12 cellular contexts compared by ENCODE assay signal in genomic region chr19:31066385-31066784, GRCh38.
DNase-seq lines count a peak whose midpoint lies in the region; ATAC-seq and TF ChIP-seq lines count a peak whose summit lies in the region.
"Had no signal": no experiment of that assay in that cellular context is flagged by ENCODE, and none has a peak within 500 bp of the region (broad histone marks: within the 10 kb centered on the region; RNA-seq: fewer than 3 reads in every experiment).

No MANE protein-coding gene starts in this region.

- no peak for ATAC-seq in activated CD8-positive, alpha-beta memory T cell treated with anti-CD3 and anti-CD28 coated beads, Interleukin-2, amount 10 ng/mL, durations not matched to agents 7 days and 5 days

- intact Hi-C loops in CD14-positive monocyte (cut with micrococcal nuclease): no loop called here

- H3K4ac ChIP-seq in mesenchymal stem cell (ENCODE audit: low read depth in 1 of 2, low read length in 2 of 2): no peak overlapping the region

- H3K4me3 ChIP-seq in AG09309 (ENCODE audit: control insufficient read depth, low read depth, low read length) (no peak overlapping the region), mesenchymal stem cell (ENCODE audit: insufficient read depth in 1 of 2, low read depth in 1 of 2, low read length in 2 of 2) (no peak overlapping the region)
- H3K4me3 ChIP-seq: cardiac muscle cell, sigmoid colon had no signal

- no peaks in the 10 kb centered on the region for H3K79me1 ChIP-seq in mesenchymal stem cell (replicated peaks; ENCODE audit: low read length, poor library complexity, severe bottlenecking)

- no peaks in the 10 kb centered on the region for H3K4me1 Mint-ChIP-seq in activated CD8-positive, alpha-beta memory T cell treated with anti-CD3 and anti-CD28 coated beads, Interleukin-2, amount 10 ng/mL, durations not matched to agents 7 days and 5 days
- no peaks in the 10 kb centered on the region for H3K4me1 Mint-ChIP-seq in CD14-positive monocyte

- H2AFZ ChIP-seq in mesenchymal stem cell (ENCODE audit: low read depth, low read length): no peak overlapping the region

- no peaks in the 10 kb centered on the region for H3K27me3 Mint-ChIP-seq in activated CD8-positive, alpha-beta memory T cell treated with anti-CD3 and anti-CD28 coated beads, Interleukin-2, amount 10 ng/mL, durations not matched to agents 7 days and 5 days
- peaks cover 2 to 16% (median 10%) of the 10 kb centered on the region in 3 donors for H3K27me3 Mint-ChIP-seq in CD14-positive monocyte (ENCODE audit: low read depth in 3 of 3)

- H3K9me3 ChIP-seq in mesenchymal stem cell (ENCODE audit: control insufficient read depth, low read length): no peaks in the 10 kb centered on the region
- H3K9me3 ChIP-seq: sigmoid colon had no signal

- no peak for TF ChIP-seq CTCF in AG09309 (IDR thresholded peaks at IDR 0.05; ENCODE audit: control insufficient read depth, insufficient read depth, low read depth, low read length, missing control alignments)
- no peak for TF ChIP-seq CTCF in CD14-positive monocyte (IDR thresholded peaks at IDR 0.05)

- no peak overlapping the region for H4K8ac ChIP-seq in mesenchymal stem cell (ENCODE audit: low read length)

- H3K4me3 Mint-ChIP-seq in activated CD8-positive, alpha-beta memory T cell treated with anti-CD3 and anti-CD28 coated beads, Interleukin-2, amount 10 ng/mL, durations not matched to agents 7 days and 5 days: no peak overlapping the region
- H3K4me3 Mint-ChIP-seq in CD14-positive monocyte: peak overlapping the region in 1 of 2 donors; percentile 6
- H3K4me3 Mint-ChIP-seq: mesothelial cell of epicardium had no signal

- WGBS in mesenchymal stem cell: 10% methylated on average over 8 of the region's 9 CpGs

- no peak overlapping the region for H3K23ac ChIP-seq in mesenchymal stem cell (ENCODE audit: low read length in 2 of 2)

- no peaks in the 10 kb centered on the region for H3K36me3 ChIP-seq in mesenchymal stem cell (ENCODE audit: control insufficient read depth in 1 of 2, insufficient read depth in 2 of 2, low read depth in 1 of 2, low read length in 2 of 2)
- H3K36me3 ChIP-seq: cardiac muscle cell, sigmoid colon had no signal

- H2BK15ac ChIP-seq in mesenchymal stem cell (ENCODE audit: low read depth, poor library complexity, severe bottlenecking): no peak overlapping the region

- CTCF ChIA-PET in activated CD8-positive, alpha-beta memory T cell treated with anti-CD3 and anti-CD28 coated beads, Interleukin-2, amount 10 ng/mL, durations not matched to agents 7 days and 5 days (lab: Charles Lee): no interaction called here

- peak overlapping the region; percentile 49 for H3K4me2 ChIP-seq in mesenchymal stem cell (ENCODE audit: low read length, poor library complexity, severe bottlenecking)

- peak overlapping the region in 1 of 2 experiments; percentile 2 for H3K18ac ChIP-seq in mesenchymal stem cell (ENCODE audit: low read depth in 1 of 2, low read length in 2 of 2)

- H2BK12ac ChIP-seq in mesenchymal stem cell (ENCODE audit: low read length in 2 of 2): no peak overlapping the region

- peak overlapping the region; percentile 97 for H2AK5ac ChIP-seq in mesenchymal stem cell (ENCODE audit: low read length, severe bottlenecking)

- no peaks in the 10 kb centered on the region for H3K36me3 Mint-ChIP-seq in activated CD8-positive, alpha-beta memory T cell treated with anti-CD3 and anti-CD28 coated beads, Interleukin-2, amount 10 ng/mL, durations not matched to agents 7 days and 5 days
- H3K36me3 Mint-ChIP-seq in CD14-positive monocyte: no peaks in the 10 kb centered on the region
- H3K36me3 Mint-ChIP-seq: mesothelial cell of epicardium had no signal

- no peaks in the 10 kb centered on the region for H3K9me3 Mint-ChIP-seq in activated CD8-positive, alpha-beta memory T cell treated with anti-CD3 and anti-CD28 coated beads, Interleukin-2, amount 10 ng/mL, durations not matched to agents 7 days and 5 days (ENCODE audit: low read depth)
- H3K9me3 Mint-ChIP-seq in CD14-positive monocyte: peaks cover 0 to 9% (median 5%) of the 10 kb centered on the region in 7 donors
- H3K9me3 Mint-ChIP-seq: mesothelial cell of epicardium had no signal

- H3K14ac ChIP-seq in mesenchymal stem cell (ENCODE audit: low read length in 2 of 2): no peak overlapping the region

- H3K9ac ChIP-seq in mesenchymal stem cell (ENCODE audit: low read length): no peak overlapping the region

- peak overlapping the region; percentile 80 for H2BK5ac ChIP-seq in mesenchymal stem cell (ENCODE audit: low read depth, low read length, poor library complexity, severe bottlenecking)

- DNase-seq in AG09309 (ENCODE audit: low read depth) (peak; percentile 35), HS-5 (ENCODE audit: low read depth) (peak; percentile 72), brain pericyte (ENCODE audit: low read depth, low spot score) (peak; percentile 24), mesenchymal stem cell (peak; percentile 76), NCI-H1930 (lab: John Stamatoyannopoulos, UW) (no peak), CD14-positive monocyte (ENCODE audit: low spot score) (no peak), NCI-H524 treated with DMSO at 0.1 percent for 48 hours (lab: John Stamatoyannopoulos, UW) (no peak)
- DNase-seq in activated CD8-positive, alpha-beta memory T cell treated with anti-CD3 and anti-CD28 coated beads, Interleukin-2, amount 10 ng/mL, durations not matched to agents 7 days and 5 days: no peak
- DNase-seq: NCI-H69, sigmoid colon had no signal

- H3K4me1 ChIP-seq in mesenchymal stem cell (ENCODE audit: control insufficient read depth, insufficient read depth, low read depth, low read length): peaks cover 17% of the 10 kb centered on the region
- H3K4me1 ChIP-seq: sigmoid colon had no signal

- no peak overlapping the region for H2BK120ac ChIP-seq in mesenchymal stem cell (ENCODE audit: low read depth, low read length)

- no peak overlapping the region for H3K27ac Mint-ChIP-seq in activated CD8-positive, alpha-beta memory T cell treated with anti-CD3 and anti-CD28 coated beads, Interleukin-2, amount 10 ng/mL, durations not matched to agents 7 days and 5 days
- H3K27ac Mint-ChIP-seq in CD14-positive monocyte: no peak overlapping the region
- H3K27ac Mint-ChIP-seq: mesothelial cell of epicardium had no signal

- H3K27ac ChIP-seq in mesenchymal stem cell (ENCODE audit: low read length, poor library complexity, severe bottlenecking): peak overlapping the region; percentile 87
- H3K27ac ChIP-seq: cardiac muscle cell, sigmoid colon had no signal

- H3K27me3 ChIP-seq in mesenchymal stem cell (ENCODE audit: control insufficient read depth in 1 of 2, insufficient read depth in 1 of 2, low read length in 2 of 2): peaks cover 0 to 2% of the 10 kb centered on the region in 2 experiments
- H3K27me3 ChIP-seq: sigmoid colon had no signal

- no peak overlapping the region for H4K91ac ChIP-seq in mesenchymal stem cell (ENCODE audit: low read length)

Comparison
In these comparisons a context has a peak if more than half of its experiments do, and no peak if none do; other contexts are left out.
1. DNase-seq: peak in AG09309 (single experiment), HS-5 (single experiment), brain pericyte (single experiment) and mesenchymal stem cell (single experiment); none in activated CD8-positive, alpha-beta memory T cell treated with anti-CD3 and anti-CD28 coated beads, Interleukin-2, amount 10 ng/mL, durations not matched to agents 7 days and 5 days (single experiment), NCI-H1930 (0 of 2), CD14-positive monocyte (single experiment) and NCI-H524 treated with DMSO at 0.1 percent for 48 hours (single experiment).